1 cellular context compared by ENCODE assay signal in the genomic region with DNA sequence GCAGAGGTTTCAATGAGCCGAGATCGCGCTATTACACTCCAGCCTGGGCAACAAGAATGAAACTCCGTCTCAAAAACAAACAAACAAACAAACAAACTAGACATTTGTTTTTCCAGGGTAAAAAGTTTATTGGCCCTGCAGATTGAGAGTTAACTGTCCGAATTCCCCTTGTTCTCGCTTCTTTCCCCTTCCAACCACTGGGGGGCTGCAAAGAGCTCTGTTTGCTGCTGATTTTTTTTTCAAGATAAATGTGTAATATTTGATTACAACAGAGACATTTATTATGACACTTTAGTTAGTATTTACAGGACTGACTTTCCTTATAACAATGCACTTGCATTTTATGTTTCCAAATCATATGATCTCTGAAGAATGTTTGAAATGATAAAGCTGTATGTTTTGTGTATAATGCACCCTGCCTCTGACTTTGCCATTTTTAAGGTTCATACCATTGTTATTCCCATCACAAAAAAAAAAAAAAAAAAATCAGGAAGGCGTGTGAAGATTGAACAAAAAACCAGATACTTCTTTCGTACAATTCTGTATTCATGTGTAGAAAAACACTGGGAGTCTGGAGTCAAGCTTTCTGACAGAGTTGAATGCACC.
TF ChIP-seq lines count a peak whose summit lies in the region.

No MANE protein-coding gene starts in this region.

TF ChIP-seq in H1, 55 proteins besides CTCF, POLR2A, EP300 and RAD21 (continued from another document):
- TF ChIP-seq BCL11A (IDR thresholded peaks at IDR 0.05; ENCODE audit: low read depth in 2 of 2, low read length in 2 of 2) (no peak), CBX8 (IDR thresholded peaks at IDR 0.05; ENCODE audit: borderline replicate concordance, low read depth, low read length) (no peak), BACH1 (IDR thresholded peaks at IDR 0.05; ENCODE audit: low read length) (no peak), SP1 (IDR thresholded peaks at IDR 0.05; ENCODE audit: low read depth, low read length) (no peak), CTBP2 (IDR thresholded peaks at IDR 0.05; ENCODE audit: borderline replicate concordance, insufficient read depth, insufficient read length, low read length) (no peak)
TF ChIP-seq in H1: peak in this region for 0.
